Comparison of ENCODE assay signal across 25 cellular contexts in genomic region chr10:42875388-42875755, GRCh38.
"Had no signal": no experiment of that assay in that cellular context is flagged by ENCODE, and none has a peak within 500 bp of the region (broad histone marks: within the 10 kb centered on the region; RNA-seq: fewer than 3 reads in every experiment).

No MANE protein-coding gene starts in this region.

- H3K79me2 ChIP-seq: parathyroid adenoma had no signal

- ATAC-seq: activated CD8-positive, alpha-beta memory T cell treated with anti-CD3 and anti-CD28 coated beads, Interleukin-2, amount 10 ng/mL, durations not matched to agents 7 days and 5 days; activated T-cell treated with anti-CD3 and anti-CD28 coated beads, Interleukin-2, amount 50 U/mL, for 72 hours; body of pancreas; gastrocnemius medialis had no signal

- H3K4me3 ChIP-seq: adrenal gland, body of pancreas, gastrocnemius medialis, left ventricle myocardium inferior, psoas muscle, sigmoid colon, suprapubic skin, tibial artery, upper lobe of right lung had no signal

- DNase-seq: activated CD4-positive, alpha-beta memory T cell treated with anti-CD3 and anti-CD28 coated beads for 36 hours; activated CD4-positive, alpha-beta T cell treated with anti-CD3 and anti-CD28 coated beads, Interleukin-2, amount 10 ng/mL, durations not matched to agents 24 days and 14 days; activated CD4-positive, CD25-positive, alpha-beta regulatory T cell treated with anti-CD3 and anti-CD28 coated beads, Interleukin-2, amount 50 U/mL, for 72 hours; activated CD8-positive, alpha-beta memory T cell treated with anti-CD3 and anti-CD28 coated beads, Interleukin-2, amount 10 ng/mL, durations not matched to agents 7 days and 5 days; activated effector memory CD4-positive, alpha-beta T cell treated with Interleukin-2 at 50 U/mL for 16 hours; activated naive CD4-positive, alpha-beta T cell treated with Interleukin-2 at 50 U/mL for 16 hours; activated T-cell treated with anti-CD3 and anti-CD28 coated beads for 4 hours; activated T-cell treated with anti-CD3 and anti-CD28 coated beads, Interleukin-2, amount 50 U/mL, for 72 hours; effector CD8-positive, alpha-beta T cell; gastrocnemius medialis; glutamatergic neuron; islet precursor cell; left ventricle myocardium inferior; naive B cell; sigmoid colon; stimulated activated naive CD4-positive, alpha-beta T cell; T-helper 2 cell; tibial artery; upper lobe of right lung had no signal

- H3K9me3 ChIP-seq: adrenal gland, body of pancreas, gastrocnemius medialis, left ventricle myocardium inferior, psoas muscle, sigmoid colon, suprapubic skin, upper lobe of right lung had no signal

- H3K4me1 ChIP-seq: body of pancreas, parathyroid adenoma, psoas muscle, suprapubic skin, tibial artery, upper lobe of right lung had no signal

- H3K27ac ChIP-seq: body of pancreas, epithelial cell of prostate, gastrocnemius medialis, left ventricle myocardium inferior, parathyroid adenoma, psoas muscle, sigmoid colon, suprapubic skin, tibial artery, upper lobe of right lung had no signal

- H3K36me3 ChIP-seq: adrenal gland, gastrocnemius medialis, left ventricle myocardium inferior, sigmoid colon, suprapubic skin, tibial artery, upper lobe of right lung had no signal

- H3K27me3 ChIP-seq: adrenal gland, body of pancreas, gastrocnemius medialis, upper lobe of right lung had no signal

- H2AFZ ChIP-seq: parathyroid adenoma had no signal
